ENCODE assay signal across 12 cellular contexts in the genomic region with DNA sequence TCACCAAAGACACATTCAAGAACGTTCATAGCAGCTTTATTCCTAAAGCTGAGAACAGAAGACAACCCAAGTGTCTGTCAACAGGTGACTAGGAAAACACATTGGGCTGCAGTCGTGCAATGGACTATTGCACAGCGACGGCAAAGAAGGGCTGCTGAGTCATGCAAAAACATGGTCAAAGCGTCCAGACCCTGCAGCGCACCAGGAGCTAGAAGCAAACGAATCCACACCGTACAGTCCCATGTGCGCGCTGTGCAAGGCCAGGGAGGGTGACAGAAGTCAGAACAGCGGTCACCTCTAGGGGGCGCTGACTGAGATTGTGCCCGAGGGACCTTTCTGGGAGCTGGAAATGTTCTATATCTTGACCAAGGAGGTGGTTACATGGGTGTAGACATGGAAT.
DNase-seq lines count a peak whose midpoint lies in the region; ATAC-seq and TF ChIP-seq lines count a peak whose summit lies in the region.
"Had no signal": no experiment of that assay in that cellular context is flagged by ENCODE, and none has a peak within 500 bp of the region (broad histone marks: within the 10 kb centered on the region; RNA-seq: fewer than 3 reads in every experiment).

No MANE protein-coding gene starts in this region.

- intact Hi-C loops in PC-3 (cut with micrococcal nuclease): no loop called here
- intact Hi-C loops in sigmoid colon (cut with DNase I): loop anchor here (10.0 kb wide), 1 partner anchor 729 kb away; no protein-coding TSS in a partner anchor

- WGBS in sigmoid colon, 2 donors: 86 to 88% methylated on average over 13 of the region's 13 CpGs

- DNase-seq in activated CD8-positive, alpha-beta memory T cell treated with anti-CD3 and anti-CD28 coated beads for 24 hours: peak; percentile 68
- DNase-seq in activated CD8-positive, alpha-beta memory T cell treated with anti-CD3 and anti-CD28 coated beads, Interleukin-2, amount 10 ng/mL, durations not matched to agents 7 days and 5 days: no peak
- DNase-seq in PC-3 (no peak), epithelial cell of proximal tubule (ENCODE audit: low read depth) (no peak), sigmoid colon (no peak), globus pallidus (ENCODE audit: low spot score) (no peak), retina (no peak)
- peak; percentile 32 to 58 for DNase-seq in stimulated activated CD4-positive, alpha-beta T cell treated with anti-CD3 and anti-CD28 coated beads, Interleukin-4, amount 100 ng/mL, for 48 hours (ENCODE audit: low read depth in 2 of 2)
- DNase-seq: Kasumi-1, SIG-M5 had no signal

- no TSS peak for BruUV-seq in PC-3 (replicated peaks; lab: Mats Ljungman, UMichigan)

- no peak overlapping the region for H3K4me2 ChIP-seq in PC-3 (ENCODE audit: low read length)

- H3K9me2 ChIP-seq in PC-3 (replicated peaks; ENCODE audit: low read length): no peaks in the 10 kb centered on the region

- no peak overlapping the region for H3K4me3 ChIP-seq in PC-3 (ENCODE audit: low read length)
- no peak overlapping the region for H3K4me3 ChIP-seq in epithelial cell of proximal tubule (ENCODE audit: low read depth, low read length)
- H3K4me3 ChIP-seq in sigmoid colon: no peak overlapping the region
- H3K4me3 ChIP-seq: tibial nerve had no signal

- no peaks in the 10 kb centered on the region for H3K9me3 Mint-ChIP-seq in activated CD8-positive, alpha-beta memory T cell treated with anti-CD3 and anti-CD28 coated beads, Interleukin-2, amount 10 ng/mL, durations not matched to agents 7 days and 5 days (ENCODE audit: low read depth)

- peak; percentile 36; the same call in 1 of the 2 replicates for TF ChIP-seq CTCF in PC-3 (conservative IDR thresholded peaks at IDR 0.05; ENCODE audit: low read depth, low read length)
- TF ChIP-seq CTCF in epithelial cell of proximal tubule (conservative IDR thresholded peaks at IDR 0.05; ENCODE audit: low read depth, low read length): peak; percentile 36
- no peak for TF ChIP-seq CTCF in sigmoid colon (IDR thresholded peaks at IDR 0.05)

- H2AFZ ChIP-seq in PC-3 (ENCODE audit: low read length): no peak overlapping the region

- CTCF ChIA-PET in activated CD8-positive, alpha-beta memory T cell treated with anti-CD3 and anti-CD28 coated beads, Interleukin-2, amount 10 ng/mL, durations not matched to agents 7 days and 5 days (lab: Charles Lee): no interaction called here
- CTCF ChIA-PET in PC-3 (lab: Charles Lee): no interaction called here

- ATAC-seq in activated CD8-positive, alpha-beta memory T cell treated with anti-CD3 and anti-CD28 coated beads, Interleukin-2, amount 10 ng/mL, durations not matched to agents 7 days and 5 days: no peak
- no peak for ATAC-seq in PC-3
- ATAC-seq: left colon had no signal

- H3K4me1 Mint-ChIP-seq in activated CD8-positive, alpha-beta memory T cell treated with anti-CD3 and anti-CD28 coated beads, Interleukin-2, amount 10 ng/mL, durations not matched to agents 7 days and 5 days: no peaks in the 10 kb centered on the region

- H3K36me3 ChIP-seq in PC-3 (ENCODE audit: low read depth, low read length) (no peaks in the 10 kb centered on the region), sigmoid colon (no peaks in the 10 kb centered on the region)
- H3K36me3 ChIP-seq: tibial nerve had no signal

- H3K79me2 ChIP-seq in PC-3 (ENCODE audit: low read length): no peaks in the 10 kb centered on the region

- H3K27ac ChIP-seq in PC-3 (ENCODE audit: low read length) (no peak overlapping the region), sigmoid colon (no peak overlapping the region)
- H3K27ac ChIP-seq: tibial nerve had no signal

- H3K27me3 ChIP-seq in PC-3 (ENCODE audit: low read length) (no peaks in the 10 kb centered on the region), sigmoid colon (no peaks in the 10 kb centered on the region)
- H3K27me3 ChIP-seq: tibial nerve had no signal

- TF ChIP-seq EP300 in sigmoid colon (IDR thresholded peaks at IDR 0.05): no peak

- TF ChIP-seq POLR2A in sigmoid colon (IDR thresholded peaks at IDR 0.05): no peak

- H3K27ac Mint-ChIP-seq in activated CD8-positive, alpha-beta memory T cell treated with anti-CD3 and anti-CD28 coated beads, Interleukin-2, amount 10 ng/mL, durations not matched to agents 7 days and 5 days: no peak overlapping the region

- H3K4me3 Mint-ChIP-seq in activated CD8-positive, alpha-beta memory T cell treated with anti-CD3 and anti-CD28 coated beads, Interleukin-2, amount 10 ng/mL, durations not matched to agents 7 days and 5 days: no peak overlapping the region

- peaks cover 5% of the 10 kb centered on the region for H3K27me3 Mint-ChIP-seq in activated CD8-positive, alpha-beta memory T cell treated with anti-CD3 and anti-CD28 coated beads, Interleukin-2, amount 10 ng/mL, durations not matched to agents 7 days and 5 days

- no peaks in the 10 kb centered on the region for H3K36me3 Mint-ChIP-seq in activated CD8-positive, alpha-beta memory T cell treated with anti-CD3 and anti-CD28 coated beads, Interleukin-2, amount 10 ng/mL, durations not matched to agents 7 days and 5 days

- POLR2A ChIA-PET in PC-3 (lab: Charles Lee; ENCODE audit: unreplicated experiment): no interaction called here

- H4K20me1 ChIP-seq in PC-3 (ENCODE audit: low read length): no peaks in the 10 kb centered on the region

- H3K9ac ChIP-seq in PC-3 (ENCODE audit: low read length): no peak overlapping the region

- H3K9me3 ChIP-seq in PC-3 (ENCODE audit: low read length): no peaks in the 10 kb centered on the region
- no peaks in the 10 kb centered on the region for H3K9me3 ChIP-seq in sigmoid colon
- H3K9me3 ChIP-seq: tibial nerve had no signal

- no peaks in the 10 kb centered on the region for H3K4me1 ChIP-seq in PC-3 (ENCODE audit: insufficient read depth, low read length)
- H3K4me1 ChIP-seq in sigmoid colon: peaks cover 0 to 31% (median 15%) of the 10 kb centered on the region in 4 donors
- H3K4me1 ChIP-seq: tibial nerve had no signal

- no peaks in the 10 kb centered on the region for H3F3A ChIP-seq in PC-3 (ENCODE audit: low read length, unreplicated experiment)

Comparison
In these comparisons a context has a peak if more than half of its experiments do, and no peak if none do; other contexts are left out.
1. DNase-seq: peak in activated CD8-positive, alpha-beta memory T cell treated with anti-CD3 and anti-CD28 coated beads for 24 hours (single experiment) and stimulated activated CD4-positive, alpha-beta T cell treated with anti-CD3 and anti-CD28 coated beads, Interleukin-4, amount 100 ng/mL, for 48 hours (2 of 2); none in activated CD8-positive, alpha-beta memory T cell treated with anti-CD3 and anti-CD28 coated beads, Interleukin-2, amount 10 ng/mL, durations not matched to agents 7 days and 5 days (single experiment), PC-3 (single experiment), epithelial cell of proximal tubule (single experiment), sigmoid colon (single experiment), globus pallidus (single experiment) and retina (single experiment).
2. CTCF ChIP-seq: peak in PC-3 (single experiment) and epithelial cell of proximal tubule (single experiment); none in sigmoid colon (0 of 4).